Comparison of ENCODE assay signal across 9 cellular contexts in the genomic region with DNA sequence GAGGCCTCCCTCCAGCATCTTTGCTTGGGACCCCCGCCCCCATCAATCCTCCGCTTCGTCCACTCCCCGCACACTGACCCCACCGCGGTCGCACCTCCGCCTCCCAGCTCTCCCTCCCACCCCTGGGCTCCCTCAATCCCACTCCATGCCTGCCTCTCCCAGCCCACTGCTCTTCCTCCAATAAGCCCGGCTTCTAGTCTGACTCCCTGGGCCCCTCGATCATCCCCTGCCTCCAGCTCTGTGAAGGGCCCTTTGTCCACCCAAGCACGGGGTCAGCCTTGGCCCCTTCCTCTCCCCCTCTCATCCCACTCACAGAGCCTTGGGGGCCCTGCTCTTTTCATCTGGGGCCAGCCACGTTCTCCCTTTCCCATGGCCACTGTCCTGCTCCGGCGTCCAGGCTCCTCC. TPM values are rescaled to one million over a fixed set of nuclear protein-coding genes. Genes with fewer than 3 reads are reported as not detected.
A peak's percentile ranks its signal among the peaks of the same experiment; 100 is the strongest.
DNase-seq lines count a peak whose midpoint lies in the region; ATAC-seq and TF ChIP-seq lines count a peak whose summit lies in the region.
"Had no signal": no experiment of that assay in that cellular context is flagged by ENCODE, and none has a peak within 500 bp of the region (broad histone marks: within the 10 kb centered on the region; RNA-seq: fewer than 3 reads in every experiment).

No MANE protein-coding gene starts in this region.

- peak overlapping the region; percentile 73 for H3K27ac Mint-ChIP-seq in stimulated activated naive CD8-positive, alpha-beta T cell treated with anti-CD3 and anti-CD28 coated beads, Interleukin-15, Interleukin-2, amounts not matched to agents 100 ng/mL and 50 ng/mL, for 24 hours
- peak overlapping the region in 4 of 6 donors; percentile 38 to 82 (median 58) for H3K27ac Mint-ChIP-seq in naive B cell

- H3K27me3 Mint-ChIP-seq in stimulated activated naive CD8-positive, alpha-beta T cell treated with anti-CD3 and anti-CD28 coated beads, Interleukin-15, Interleukin-2, amounts not matched to agents 100 ng/mL and 50 ng/mL, for 24 hours, result peaks cover 17% of the 10 kb centered on the region
- peaks cover 10 to 44% (median 13%) of the 10 kb centered on the region in 3 donors for H3K27me3 Mint-ChIP-seq in naive B cell

- no peaks in the 10 kb centered on the region for H3K36me3 Mint-ChIP-seq in stimulated activated naive CD8-positive, alpha-beta T cell treated with anti-CD3 and anti-CD28 coated beads, Interleukin-15, Interleukin-2, amounts not matched to agents 100 ng/mL and 50 ng/mL, for 24 hours (ENCODE audit: low read depth)
- peaks cover 0 to 8% of the 10 kb centered on the region in 2 donors for H3K36me3 Mint-ChIP-seq in naive B cell

- H3K4me3 Mint-ChIP-seq in stimulated activated naive CD8-positive, alpha-beta T cell treated with anti-CD3 and anti-CD28 coated beads, Interleukin-15, Interleukin-2, amounts not matched to agents 100 ng/mL and 50 ng/mL, for 24 hours, result peak overlapping the region; percentile 70
- H3K4me3 Mint-ChIP-seq in naive B cell, result peak overlapping the region; percentile 84 to 93 (median 88)

- peaks cover 9% of the 10 kb centered on the region for H3K4me1 Mint-ChIP-seq in stimulated activated naive CD8-positive, alpha-beta T cell treated with anti-CD3 and anti-CD28 coated beads, Interleukin-15, Interleukin-2, amounts not matched to agents 100 ng/mL and 50 ng/mL, for 24 hours (ENCODE audit: low read depth)
- peaks cover 9 to 14% (median 12%) of the 10 kb centered on the region in 3 donors for H3K4me1 Mint-ChIP-seq in naive B cell

- DNase-seq in stimulated activated naive CD8-positive, alpha-beta T cell treated with anti-CD3 and anti-CD28 coated beads, Interleukin-15, Interleukin-2, amounts not matched to agents 100 U/mL and 50 U/mL, for 24 hours, result no peak
- no peak for DNase-seq in choroid plexus epithelial cell (ENCODE audit: low read depth)
- no peak for DNase-seq in naive B cell
- DNase-seq in left lobe of liver (ENCODE audit: low spot score), result no peak
- DNase-seq in hippocampal formation (lab: John Stamatoyannopoulos, UW), result no peak
- DNase-seq in NCI-H128 (lab: John Stamatoyannopoulos, UW; ENCODE audit: unreplicated experiment), result no peak
- DNase-seq: NCI-H446 treated with DMSO at 0.1 percent for 48 hours had no signal

- H3K4me3 ChIP-seq in choroid plexus epithelial cell (ENCODE audit: low read depth, low read length), result peak overlapping the region; percentile 69

- no peaks in the 10 kb centered on the region for H3K9me3 Mint-ChIP-seq in stimulated activated naive CD8-positive, alpha-beta T cell treated with anti-CD3 and anti-CD28 coated beads, Interleukin-15, Interleukin-2, amounts not matched to agents 100 ng/mL and 50 ng/mL, for 24 hours
- no peaks in the 10 kb centered on the region for H3K9me3 Mint-ChIP-seq in naive B cell

- no peak for TF ChIP-seq CTCF in choroid plexus epithelial cell (conservative IDR thresholded peaks at IDR 0.05; ENCODE audit: low read depth, low read length)

- no peak for ATAC-seq in stimulated activated naive CD8-positive, alpha-beta T cell treated with anti-CD3 and anti-CD28 coated beads, Interleukin-15, Interleukin-2, amounts not matched to agents 100 U/mL and 50 U/mL, for 24 hours
- ATAC-seq in naive B cell (ENCODE audit: low read depth in 2 of 2), result no peak
- no peak for ATAC-seq in left lobe of liver
- no peak for ATAC-seq in HG02981 (IDR thresholded peaks at IDR 0.05; ENCODE audit: unreplicated experiment)

RNA-seq across cellular contexts. Expression of a gene that starts 1.5 kb away (rescaled TPM):
- polyA plus RNA-seq in naive B cell (ENCODE audit: low read depth in 6 of 6), result not detected
- total RNA-seq in left lobe of liver, result 2.0 TPM

RNA-seq across cellular contexts. Expression of a gene that starts 56.5 kb away (rescaled TPM):
- polyA plus RNA-seq in naive B cell (ENCODE audit: low read depth in 6 of 6), result 10 to 100 TPM; 34.7 to 90.6 (median 68.5) TPM
- 33.0 TPM for total RNA-seq in left lobe of liver
